ENCODE assay signal across 26 cellular contexts in genomic region chr5:149333711-149334443, GRCh38. TPM values are rescaled to one million over a fixed set of nuclear protein-coding genes. Genes with fewer than 3 reads are reported as not detected.
DNase-seq lines count a peak whose midpoint lies in the region; ATAC-seq, FAIRE-seq and TF ChIP-seq lines count a peak whose summit lies in the region.
"Had no signal": no experiment of that assay in that cellular context is flagged by ENCODE, and none has a peak within 500 bp of the region (broad histone marks: within the 10 kb centered on the region; RNA-seq: fewer than 3 reads in every experiment).

No MANE protein-coding gene starts in this region.

- no peak for ATAC-seq in gastroesophageal sphincter
- ATAC-seq: GM12878, left ventricle myocardium superior, T-helper 17 cell had no signal

- DNase-seq in GM23248: peak; percentile 32
- DNase-seq in dermis blood vessel endothelial cell: peak; percentile 86
- DNase-seq in hepatic stellate cell (ENCODE audit: low spot score): peak; percentile 59
- DNase-seq in kidney glomerular epithelial cell (lab: John Stamatoyannopoulos, UW): no peak
- no peak for DNase-seq in stimulated activated CD4-positive, alpha-beta T cell treated with anti-CD3 and anti-CD28 coated beads, Interleukin-4, amount 100 ng/mL, for 1 hour
- DNase-seq in urothelium cell line (ENCODE audit: low spot score): no peak
- DNase-seq: activated CD4-positive, alpha-beta T cell treated with anti-CD3 and anti-CD28 coated beads, Interleukin-2, amount 10 ng/mL, durations not matched to agents 7 days and 5 days; activated CD8-positive, alpha-beta memory T cell treated with anti-CD3 and anti-CD28 coated beads, Interleukin-2, amount 50 U/mL, for 4 hours; CD4-positive, CD25-positive, alpha-beta regulatory T cell; DMS 273 treated with DMSO at 0.1 percent for 48 hours; dorsolateral prefrontal cortex; erythroblast; head of caudate nucleus; left ventricle myocardium superior; NCI-H1436; NCI-H2171; NCI-H526 treated with DMSO at 0.1 percent for 48 hours; stimulated activated CD4-positive, alpha-beta T cell treated with anti-CD3 and anti-CD28 coated beads, Interleukin-12 subunit alpha, Interleukin-12 subunit beta, amount 100 ng/mL, for 4 hours; stimulated activated CD8-positive, alpha-beta memory T cell treated with anti-CD3 and anti-CD28 coated beads, Interleukin-4, amount 100 ng/mL, for 48 hours; T-helper 17 cell had no signal

- H3K27ac ChIP-seq in ACC112 (ENCODE audit: low read depth, low read length): peak overlapping the region; percentile 58
- H3K27ac ChIP-seq in GM23248: no peak overlapping the region
- H3K27ac ChIP-seq in gastroesophageal sphincter: no peak overlapping the region
- H3K27ac ChIP-seq: dorsolateral prefrontal cortex had no signal

- 42 to 51% methylated on average over 2 of the region's 2 CpGs for WGBS in GM23248 (ENCODE audit: low coverage in 1 of 2, low lambda C conversion rate in 2 of 2, missing lambda C conversion rate in 2 of 2), 2 experiments
- WGBS in gastroesophageal sphincter (ENCODE audit: low coverage in 1 of 2), 2 donors: 58 to 66% methylated on average over 2 of the region's 2 CpGs

- in situ Hi-C loops in GM23248 (cut with MboI): no loop called here

- H3K27me3 ChIP-seq in ACC112 (ENCODE audit: insufficient read depth, low read length) (no peaks in the 10 kb centered on the region), GM23248 (replicated peaks; ENCODE audit: insufficient read depth) (no peaks in the 10 kb centered on the region), gastroesophageal sphincter (no peaks in the 10 kb centered on the region)
- H3K27me3 ChIP-seq: dorsolateral prefrontal cortex had no signal

- H2AFZ ChIP-seq in ACC112 (ENCODE audit: low read length, unreplicated experiment) (no peak overlapping the region), GM23248 (no peak overlapping the region; the same call in 1 of the 2 replicates)

- H3K9me2 ChIP-seq in GM23248 (ENCODE audit: insufficient read depth): no peaks in the 10 kb centered on the region

- H3K4me2 ChIP-seq in GM23248 (ENCODE audit: unreplicated experiment): peak overlapping the region; percentile 9

- H3K79me2 ChIP-seq in ACC112 (ENCODE audit: control insufficient read depth, insufficient read depth, low read length, unreplicated experiment) (no peaks in the 10 kb centered on the region), GM23248 (ENCODE audit: insufficient read depth) (no peaks in the 10 kb centered on the region)

- H3K4me1 ChIP-seq in ACC112 (ENCODE audit: control insufficient read depth, insufficient read depth, low read length, unreplicated experiment): peaks cover 28% of the 10 kb centered on the region
- peaks cover 14% of the 10 kb centered on the region for H3K4me1 ChIP-seq in GM23248 (ENCODE audit: insufficient read depth)
- no peaks in the 10 kb centered on the region for H3K4me1 ChIP-seq in gastroesophageal sphincter

- no peak for FAIRE-seq in urothelium cell line (lab: Jason Lieb, UNC)
- FAIRE-seq: A204.1, GM12878 had no signal

- TF ChIP-seq POLR2A in gastroesophageal sphincter (IDR thresholded peaks at IDR 0.05): no peak

- no peaks in the 10 kb centered on the region for H3K9me3 ChIP-seq in GM23248 (ENCODE audit: low read depth)
- no peaks in the 10 kb centered on the region for H3K9me3 ChIP-seq in gastroesophageal sphincter

- no peak overlapping the region for H3K9ac ChIP-seq in GM23248

- peaks cover 8% of the 10 kb centered on the region; the same call in 1 of the 2 replicates for H3K36me3 ChIP-seq in ACC112 (ENCODE audit: insufficient read depth, low read length)
- H3K36me3 ChIP-seq in GM23248 (ENCODE audit: low read depth): no peaks in the 10 kb centered on the region
- peaks cover 0 to 87% of the 10 kb centered on the region in 2 donors for H3K36me3 ChIP-seq in gastroesophageal sphincter

- H4K20me1 ChIP-seq in GM23248 (ENCODE audit: insufficient read depth): no peaks in the 10 kb centered on the region

- peaks cover 15% of the 10 kb centered on the region; the same call in 1 of the 2 replicates for H3F3A ChIP-seq in GM23248 (ENCODE audit: insufficient read depth)

- H3K4me3 ChIP-seq in ACC112 (ENCODE audit: low read depth, low read length) (no peak overlapping the region), GM23248 (no peak overlapping the region), gastroesophageal sphincter (no peak overlapping the region)
- H3K4me3 ChIP-seq: dorsolateral prefrontal cortex, GM12878 had no signal

- TF ChIP-seq EP300 in gastroesophageal sphincter (IDR thresholded peaks at IDR 0.05): no peak

- no peak for TF ChIP-seq CTCF in gastroesophageal sphincter (IDR thresholded peaks at IDR 0.05)

RNA-seq across cellular contexts. Expression of gene GRPEL2, which starts 11.4 kb away (rescaled TPM):
- total RNA-seq in GM23248 (2014; rRNA removed; shearing (Covaris generic)): 26.3 and 27.0 TPM in 2 replicates
- polyA plus RNA-seq in GM23248 (2016; fragmentation: Nextera tagmentation; extraction: Ambion mirVana): 17.0 and 19.5 TPM in 2 replicates
- total RNA-seq in dermis blood vessel endothelial cell (44.3 and 61.9 TPM in 2 replicates), gastroesophageal sphincter (10 to 100 TPM in 3 of 4 donors, 1 to 10 TPM in 1; 9.3 to 12.0 (median 11.1) TPM)

RNA-seq across cellular contexts. Expression of gene PCYOX1L, which starts 24.0 kb away (rescaled TPM):
- 10.7 and 12.6 TPM in 2 replicates for total RNA-seq in GM23248 (2014; rRNA removed; shearing (Covaris generic))
- polyA plus RNA-seq in GM23248 (2016; fragmentation: Nextera tagmentation; extraction: Ambion mirVana): 10.4 and 10.5 TPM in 2 replicates
- total RNA-seq in dermis blood vessel endothelial cell: 14.8 and 16.5 TPM in 2 replicates
- 1 to 10 TPM; 2.5 to 4.7 (median 3.8) TPM for total RNA-seq in gastroesophageal sphincter

RNA-seq across cellular contexts. Expression of gene IL17B, which starts 45.2 kb away (rescaled TPM):
- not detected in 2 replicates for total RNA-seq in GM23248 (2014; rRNA removed; shearing (Covaris generic))
- polyA plus RNA-seq in GM23248 (2016; fragmentation: Nextera tagmentation; extraction: Ambion mirVana): 0.29 and 0.43 TPM in 2 replicates
- total RNA-seq in dermis blood vessel endothelial cell (not detected in 2 replicates), gastroesophageal sphincter (1 to 10 TPM; 2.3 to 7.2 (median 4.0) TPM)
- total RNA-seq: activated CD4-positive, alpha-beta T cell treated with anti-CD3 and anti-CD28 coated beads, Interleukin-2, amount 10 ng/mL, durations not matched to agents 7 days and 5 days; CD4-positive, CD25-positive, alpha-beta regulatory T cell; GM12878; left ventricle myocardium superior; renal cortical epithelial cell; subcutaneous adipose tissue; T-helper 17 cell had no signal
- polyA plus RNA-seq: CD4-positive, CD25-positive, alpha-beta regulatory T cell; GM12878 had no signal

Comparison
In these comparisons a context has a peak if more than half of its experiments do, and no peak if none do; other contexts are left out.
1. DNase-seq: peak in GM23248 (single experiment), dermis blood vessel endothelial cell (single experiment) and hepatic stellate cell (single experiment); none in kidney glomerular epithelial cell (single experiment), stimulated activated CD4-positive, alpha-beta T cell treated with anti-CD3 and anti-CD28 coated beads, Interleukin-4, amount 100 ng/mL, for 1 hour (single experiment) and urothelium cell line (single experiment).